ENCODE assay signal across 2 cellular contexts in genomic region chr7:19020711-19021110, GRCh38.
TF ChIP-seq lines count a peak whose summit lies in the region.

No MANE protein-coding gene starts in this region.

TF ChIP-seq in IMR-90, 13 proteins besides CTCF, POLR2A, EP300 and RAD21 (continued from another document):
- no peak for TF ChIP-seq NFE2L2 (IDR thresholded peaks at IDR 0.05; ENCODE audit: low read depth, low read length)
- no peak for TF ChIP-seq CEBPB (IDR thresholded peaks at IDR 0.05; ENCODE audit: low read depth, low read length)
- no peak for TF ChIP-seq MAZ (IDR thresholded peaks at IDR 0.05; ENCODE audit: borderline replicate concordance, low read depth, low read length)
- no peak for TF ChIP-seq ELK1 (IDR thresholded peaks at IDR 0.05; ENCODE audit: borderline replicate concordance, low read depth, low read length)
- TF ChIP-seq USF2 (IDR thresholded peaks at IDR 0.05; ENCODE audit: low read depth, low read length): no peak
- no peak for TF ChIP-seq FOS (IDR thresholded peaks at IDR 0.05; ENCODE audit: low read depth, low read length)
- no peak for TF ChIP-seq MAFK (IDR thresholded peaks at IDR 0.05; ENCODE audit: low read depth, low read length)
- no peak for TF ChIP-seq SMC3 (IDR thresholded peaks at IDR 0.05; ENCODE audit: low read depth, low read length)
- TF ChIP-seq RCOR1 (IDR thresholded peaks at IDR 0.05; ENCODE audit: insufficient replicate concordance, low read length): no peak

TF ChIP-seq in WTC11, 78 proteins besides CTCF, POLR2A, EP300 and RAD21:
- no peak for TF ChIP-seq ZSCAN18 (CRISPR knock-in tag; IDR thresholded peaks at IDR 0.05)
- TF ChIP-seq ZNF219 (CRISPR knock-in tag; IDR thresholded peaks at IDR 0.05; ENCODE audit: borderline replicate concordance): no peak
- no peak for TF ChIP-seq SP1 (CRISPR knock-in tag; conservative IDR thresholded peaks at IDR 0.05)
- TF ChIP-seq HMGA2 (CRISPR knock-in tag; IDR thresholded peaks at IDR 0.05): no peak
- TF ChIP-seq ESRRA (CRISPR knock-in tag; IDR thresholded peaks at IDR 0.05; ENCODE audit: borderline replicate concordance): no peak
- TF ChIP-seq USF1 (CRISPR knock-in tag; IDR thresholded peaks at IDR 0.05): no peak
- TF ChIP-seq ZBTB21 (CRISPR knock-in tag; IDR thresholded peaks at IDR 0.05; ENCODE audit: borderline replicate concordance): no peak
- TF ChIP-seq HMGXB4 (CRISPR knock-in tag; IDR thresholded peaks at IDR 0.05): no peak
- TF ChIP-seq SMAD4 (CRISPR knock-in tag; IDR thresholded peaks at IDR 0.05): no peak
- TF ChIP-seq FOXJ3 (CRISPR knock-in tag; IDR thresholded peaks at IDR 0.05; ENCODE audit: borderline replicate concordance): no peak
- TF ChIP-seq ZNF121 (CRISPR knock-in tag; IDR thresholded peaks at IDR 0.05): no peak
